In the genomic region with DNA sequence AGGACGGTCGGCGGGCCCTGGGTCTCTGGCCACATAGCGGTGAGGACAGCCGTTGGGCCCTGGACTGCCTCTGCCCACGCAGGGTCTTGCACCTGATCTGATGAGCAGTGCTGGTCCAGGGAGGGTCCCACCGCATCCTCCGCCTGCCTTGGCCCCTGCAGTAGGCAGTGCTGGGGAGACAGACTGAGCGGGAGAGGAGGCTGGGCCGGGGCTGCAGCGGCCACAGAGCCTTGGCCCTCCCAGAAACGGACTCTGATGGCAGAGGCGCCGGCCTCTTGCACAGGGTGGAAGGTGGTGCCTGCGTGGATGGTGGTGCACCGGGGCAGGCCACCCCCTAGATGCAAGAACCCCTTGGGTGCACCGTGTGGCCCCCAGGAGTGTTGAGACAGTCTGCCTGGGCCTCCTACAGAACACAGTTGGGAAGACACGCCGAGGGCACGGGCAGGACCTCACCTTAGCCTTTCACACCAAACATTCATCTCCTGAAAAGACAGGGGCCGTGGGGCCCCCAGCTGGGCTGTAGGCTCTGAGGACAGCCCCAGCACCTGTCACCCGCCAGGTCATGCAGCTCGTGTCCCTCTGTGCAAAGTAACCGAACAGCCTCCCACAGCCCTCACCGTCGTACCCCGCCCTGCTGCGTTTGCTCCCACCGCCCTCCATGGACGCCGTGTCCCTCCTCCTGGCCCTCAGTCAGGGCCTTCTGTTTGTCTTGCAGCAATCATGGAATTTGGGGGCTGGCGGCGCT, we compare ENCODE assay signal across 1 cellular context.
TF ChIP-seq lines count a peak whose summit lies in the region.

No MANE protein-coding gene starts in this region.

TF ChIP-seq in GM23338, 12 proteins besides CTCF, POLR2A, EP300 and RAD21 (continued from another document):
- TF ChIP-seq, protein P1, sequence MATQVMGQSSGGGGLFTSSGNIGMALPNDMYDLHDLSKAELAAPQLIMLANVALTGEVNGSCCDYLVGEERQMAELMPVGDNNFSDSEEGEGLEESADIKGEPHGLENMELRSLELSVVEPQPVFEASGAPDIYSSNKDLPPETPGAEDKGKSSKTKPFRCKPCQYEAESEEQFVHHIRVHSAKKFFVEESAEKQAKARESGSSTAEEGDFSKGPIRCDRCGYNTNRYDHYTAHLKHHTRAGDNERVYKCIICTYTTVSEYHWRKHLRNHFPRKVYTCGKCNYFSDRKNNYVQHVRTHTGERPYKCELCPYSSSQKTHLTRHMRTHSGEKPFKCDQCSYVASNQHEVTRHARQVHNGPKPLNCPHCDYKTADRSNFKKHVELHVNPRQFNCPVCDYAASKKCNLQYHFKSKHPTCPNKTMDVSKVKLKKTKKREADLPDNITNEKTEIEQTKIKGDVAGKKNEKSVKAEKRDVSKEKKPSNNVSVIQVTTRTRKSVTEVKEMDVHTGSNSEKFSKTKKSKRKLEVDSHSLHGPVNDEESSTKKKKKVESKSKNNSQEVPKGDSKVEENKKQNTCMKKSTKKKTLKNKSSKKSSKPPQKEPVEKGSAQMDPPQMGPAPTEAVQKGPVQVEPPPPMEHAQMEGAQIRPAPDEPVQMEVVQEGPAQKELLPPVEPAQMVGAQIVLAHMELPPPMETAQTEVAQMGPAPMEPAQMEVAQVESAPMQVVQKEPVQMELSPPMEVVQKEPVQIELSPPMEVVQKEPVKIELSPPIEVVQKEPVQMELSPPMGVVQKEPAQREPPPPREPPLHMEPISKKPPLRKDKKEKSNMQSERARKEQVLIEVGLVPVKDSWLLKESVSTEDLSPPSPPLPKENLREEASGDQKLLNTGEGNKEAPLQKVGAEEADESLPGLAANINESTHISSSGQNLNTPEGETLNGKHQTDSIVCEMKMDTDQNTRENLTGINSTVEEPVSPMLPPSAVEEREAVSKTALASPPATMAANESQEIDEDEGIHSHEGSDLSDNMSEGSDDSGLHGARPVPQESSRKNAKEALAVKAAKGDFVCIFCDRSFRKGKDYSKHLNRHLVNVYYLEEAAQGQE (IDR thresholded peaks at IDR 0.05; ENCODE audit: unreplicated experiment): no peak
- TF ChIP-seq CREB1 (CRISPR knock-in tag; IDR thresholded peaks at IDR 0.05; ENCODE audit: low read depth) (no peak), ZNF331 (CRISPR knock-in tag; IDR thresholded peaks at IDR 0.05; ENCODE audit: low read depth) (no peak), EZH2phosphoT487 (IDR thresholded peaks at IDR 0.05; ENCODE audit: unreplicated experiment) (no peak)
- TF ChIP-seq, protein P2, sequence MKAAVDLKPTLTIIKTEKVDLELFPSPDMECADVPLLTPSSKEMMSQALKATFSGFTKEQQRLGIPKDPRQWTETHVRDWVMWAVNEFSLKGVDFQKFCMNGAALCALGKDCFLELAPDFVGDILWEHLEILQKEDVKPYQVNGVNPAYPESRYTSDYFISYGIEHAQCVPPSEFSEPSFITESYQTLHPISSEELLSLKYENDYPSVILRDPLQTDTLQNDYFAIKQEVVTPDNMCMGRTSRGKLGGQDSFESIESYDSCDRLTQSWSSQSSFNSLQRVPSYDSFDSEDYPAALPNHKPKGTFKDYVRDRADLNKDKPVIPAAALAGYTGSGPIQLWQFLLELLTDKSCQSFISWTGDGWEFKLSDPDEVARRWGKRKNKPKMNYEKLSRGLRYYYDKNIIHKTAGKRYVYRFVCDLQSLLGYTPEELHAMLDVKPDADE (IDR thresholded peaks at IDR 0.05): no peak
